In the genomic region with DNA sequence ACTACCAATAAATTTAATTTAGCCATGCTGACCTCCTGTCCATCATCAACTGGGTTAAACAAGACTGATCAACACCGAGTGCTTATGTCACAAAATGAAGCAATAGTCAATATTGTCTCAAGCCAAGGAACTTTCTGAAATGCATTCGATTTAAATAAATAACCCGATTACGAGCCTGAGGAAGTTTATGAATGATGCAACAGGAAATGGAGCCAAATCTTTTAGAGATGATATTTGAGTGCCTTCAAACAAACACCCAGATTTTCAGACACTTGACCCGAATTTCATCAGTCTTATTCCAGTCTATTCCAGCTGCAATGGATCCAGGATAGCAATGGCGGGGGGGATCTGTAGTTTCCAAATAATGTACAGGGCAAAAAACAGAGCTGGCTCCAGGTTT, we compare ENCODE assay signal across 1 cellular context.
TF ChIP-seq lines count a peak whose summit lies in the region.

No MANE protein-coding gene starts in this region.

TF ChIP-seq in IMR-90, 13 proteins besides CTCF, POLR2A, EP300 and RAD21:
- no peak for TF ChIP-seq RFX5 (IDR thresholded peaks at IDR 0.05; ENCODE audit: low read depth, low read length)
- peak; percentile 47; the same call in 1 of the 2 replicates for TF ChIP-seq CEBPB (IDR thresholded peaks at IDR 0.05; ENCODE audit: low read depth, low read length)
